In the genomic region with DNA sequence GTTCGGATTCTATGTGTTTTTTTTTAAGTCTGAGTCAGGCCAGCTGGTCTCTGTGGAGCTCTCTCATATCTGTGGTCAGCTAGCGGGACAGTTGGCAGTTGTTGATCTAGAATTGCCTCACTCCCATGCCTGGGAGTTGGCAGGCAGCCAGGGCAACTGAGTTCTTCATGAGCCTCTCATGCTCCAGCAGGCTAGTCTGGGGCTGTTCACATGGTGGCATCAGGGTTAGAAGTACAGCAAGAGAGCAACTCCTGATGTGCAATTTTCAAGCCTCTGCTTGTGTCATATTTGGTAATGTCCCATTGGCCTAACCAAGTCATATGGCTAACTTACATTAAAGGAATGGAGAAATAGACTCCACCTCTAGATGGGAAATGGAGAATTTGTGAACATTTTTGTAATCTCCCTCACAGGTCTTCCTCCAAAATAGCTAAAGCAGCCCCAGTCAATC, we compare ENCODE assay signal across 8 cellular contexts. TPM values are rescaled to one million over a fixed set of nuclear protein-coding genes. Genes with fewer than 3 reads are reported as not detected.
DNase-seq lines count a peak whose midpoint lies in the region; ATAC-seq and TF ChIP-seq lines count a peak whose summit lies in the region.

No MANE protein-coding gene starts in this region.

- H3K36me3 Mint-ChIP-seq in activated T-helper 17 cell treated with anti-CD3 and anti-CD28 coated beads, Interleukin-2, amount 50 U/mL, for 72 hours (ENCODE audit: low read depth), result no peaks in the 10 kb centered on the region

- H3K4me1 Mint-ChIP-seq in activated T-helper 17 cell treated with anti-CD3 and anti-CD28 coated beads, Interleukin-2, amount 50 U/mL, for 72 hours, result no peaks in the 10 kb centered on the region

- no peaks in the 10 kb centered on the region for H3K9me3 Mint-ChIP-seq in activated T-helper 17 cell treated with anti-CD3 and anti-CD28 coated beads, Interleukin-2, amount 50 U/mL, for 72 hours

- no peak for ATAC-seq in HG03039 (IDR thresholded peaks at IDR 0.05; ENCODE audit: unreplicated experiment)
- no peak for ATAC-seq in activated T-helper 17 cell treated with anti-CD3 and anti-CD28 coated beads, Interleukin-2, amount 50 U/mL, for 72 hours (replicated peaks)

- H3K4me3 Mint-ChIP-seq in activated T-helper 17 cell treated with anti-CD3 and anti-CD28 coated beads, Interleukin-2, amount 50 U/mL, for 72 hours, result no peak overlapping the region

- DNase-seq in GOT3 (lab: John Stamatoyannopoulos, UW) (peak; percentile 69), SHP77 (lab: John Stamatoyannopoulos, UW) (peak; percentile 57 to 82), foreskin fibroblast (peak; percentile 94 to 96), skeletal muscle cell (ENCODE audit: low read depth) (peak; percentile 98), DMS153 treated with DMSO at 0.1 percent for 48 hours (lab: John Stamatoyannopoulos, UW; ENCODE audit: unreplicated experiment) (no peak)
- no peak for DNase-seq in activated T-cell treated with anti-CD3 and anti-CD28 coated beads, Interleukin-2, amount 50 U/mL, for 48 hours

- TF ChIP-seq CTCF in foreskin fibroblast (IDR thresholded peaks at IDR 0.05; ENCODE audit: low read depth, low read length), result no peak

- no peaks in the 10 kb centered on the region for H3K27me3 Mint-ChIP-seq in activated T-helper 17 cell treated with anti-CD3 and anti-CD28 coated beads, Interleukin-2, amount 50 U/mL, for 72 hours

- H3K27ac Mint-ChIP-seq in activated T-helper 17 cell treated with anti-CD3 and anti-CD28 coated beads, Interleukin-2, amount 50 U/mL, for 72 hours, result no peak overlapping the region

- H3K4me3 ChIP-seq in foreskin fibroblast (ENCODE audit: low read depth in 1 of 2, low read length in 2 of 2), result no peak overlapping the region
- H3K4me3 ChIP-seq in skeletal muscle cell (ENCODE audit: low read depth, low read length), result no peak overlapping the region

RNA-seq across cellular contexts. Expression of gene IFT52, which starts 6.7 kb away (rescaled TPM):
- total RNA-seq in activated T-helper 17 cell treated with anti-CD3 and anti-CD28 coated beads, Interleukin-2, amount 50 U/mL, for 72 hours, result 10 to 100 TPM; 10.9 to 15.9 TPM

RNA-seq across cellular contexts. Expression of gene SGK2, which starts 25.2 kb away (rescaled TPM):
- total RNA-seq in activated T-helper 17 cell treated with anti-CD3 and anti-CD28 coated beads, Interleukin-2, amount 50 U/mL, for 72 hours, result 1 to 10 TPM in 1 of 2 donors, under 1 TPM in 1; 0.22 to 2.9 TPM

Comparison
In these comparisons a context has a peak if more than half of its experiments do, and no peak if none do; other contexts are left out.
1. DNase-seq: peak in GOT3 (single experiment), SHP77 (2 of 2), foreskin fibroblast (2 of 2) and skeletal muscle cell (single experiment); none in DMS153 treated with DMSO at 0.1 percent for 48 hours (single experiment) and activated T-cell treated with anti-CD3 and anti-CD28 coated beads, Interleukin-2, amount 50 U/mL, for 48 hours (0 of 2).